20 cellular contexts compared by ENCODE assay signal in genomic region chr1:3248416-3249141, GRCh38.
DNase-seq lines count a peak whose midpoint lies in the region; ATAC-seq, FAIRE-seq and TF ChIP-seq lines count a peak whose summit lies in the region.
"Had no signal": no experiment of that assay in that cellular context is flagged by ENCODE, and none has a peak within 500 bp of the region (broad histone marks: within the 10 kb centered on the region; RNA-seq: fewer than 3 reads in every experiment).

No MANE protein-coding gene starts in this region.

- no peaks in the 10 kb centered on the region for H3K27me3 Mint-ChIP-seq in brain

- no peak for FAIRE-seq in pancreas (lab: Jason Lieb, UNC)
- FAIRE-seq: A549, GM19239 had no signal

- peak overlapping the region in 3 of 4 donors; percentile 16 to 68 (median 54) for H3K27ac ChIP-seq in pancreas
- no peak overlapping the region for H3K27ac ChIP-seq in uterus
- no peak overlapping the region for H3K27ac ChIP-seq in tibial artery
- no peak overlapping the region for H3K27ac ChIP-seq in sigmoid colon
- H3K27ac ChIP-seq: A549 had no signal

- H3K9me3 Mint-ChIP-seq in brain, result peaks cover 0 to 2% (median 0%) of the 10 kb centered on the region in 5 experiments

- H3K4me3 Mint-ChIP-seq in brain, result peak overlapping the region in 4 of 5 experiments; percentile 28 to 73 (median 64)
- H3K4me3 Mint-ChIP-seq: IgD-negative memory B cell had no signal

- 60 to 69% methylated on average over 27 of the region's 27 CpGs for WGBS in pancreas, 2 donors
- WGBS in sigmoid colon, 2 donors, result 67 to 78% methylated on average over 27 of the region's 27 CpGs

- DNase-seq in HEK293T (ENCODE audit: extremely low spot score), result peak; percentile 61
- DNase-seq in left kidney (ENCODE audit: low read depth, low spot score), result peak; percentile 70
- DNase-seq in pancreas, result peak in 1 of 6 donors; percentile 38
- no peak for DNase-seq in uterus
- no peak for DNase-seq in AG08396 (ENCODE audit: low spot score)
- DNase-seq in tibial artery, result no peak
- no peak for DNase-seq in sigmoid colon
- DNase-seq: C1 segment of cervical spinal cord, DMS 273 treated with DMSO at 0.1 percent for 48 hours, H7, Kasumi-1, MM.1S, NCI-H187, NCI-H345, NCI-H526 treated with DMSO at 0.1 percent for 48 hours, SHP77 treated with DMSO at 0.1 percent for 48 hours had no signal

- no peaks in the 10 kb centered on the region for H3K9me3 ChIP-seq in pancreas
- H3K9me3 ChIP-seq in uterus, result no peaks in the 10 kb centered on the region
- no peaks in the 10 kb centered on the region for H3K9me3 ChIP-seq in tibial artery
- H3K9me3 ChIP-seq in sigmoid colon, result no peaks in the 10 kb centered on the region
- H3K9me3 ChIP-seq: A549 had no signal

- H3K4me1 ChIP-seq in pancreas, result peaks cover 12 to 18% (median 14%) of the 10 kb centered on the region in 3 donors
- H3K4me1 ChIP-seq in uterus, result no peaks in the 10 kb centered on the region
- H3K4me1 ChIP-seq in tibial artery, result peaks cover 0 to 33% (median 12%) of the 10 kb centered on the region in 4 donors
- peaks cover 0 to 14% (median 6%) of the 10 kb centered on the region in 4 donors for H3K4me1 ChIP-seq in sigmoid colon
- H3K4me1 ChIP-seq: A549 had no signal

- intact Hi-C loops in pancreas (cut with DNase I) (no loop called here), uterus (cut with DNase I; ENCODE audit: low total_unique reads) (no loop called here), tibial artery (cut with DNase I; ENCODE audit: low total_unique reads) (loop anchor here (10.0 kb wide), 1 partner anchor 774 kb away; the partner anchor contains the start of gene PLCH2), sigmoid colon (cut with DNase I) (no loop called here)

- no peaks in the 10 kb centered on the region for H3K36me3 ChIP-seq in pancreas
- H3K36me3 ChIP-seq in uterus, result no peaks in the 10 kb centered on the region
- H3K36me3 ChIP-seq in tibial artery, result peaks cover 0 to 17% (median 14%) of the 10 kb centered on the region in 3 donors
- H3K36me3 ChIP-seq in sigmoid colon, result no peaks in the 10 kb centered on the region

- no peak for ATAC-seq in pancreas
- ATAC-seq: A549 had no signal

- TF ChIP-seq POLR2A in uterus (IDR thresholded peaks at IDR 0.05) (no peak), sigmoid colon (IDR thresholded peaks at IDR 0.05) (no peak)

- peak overlapping the region; percentile 79 to 96 (median 89) for H3K27ac Mint-ChIP-seq in brain
- H3K27ac Mint-ChIP-seq: IgD-negative memory B cell had no signal

- TF ChIP-seq CTCF in brain (conservative IDR thresholded peaks at IDR 0.05) (no peak), pancreas (IDR thresholded peaks at IDR 0.05) (no peak), uterus (IDR thresholded peaks at IDR 0.05) (no peak), tibial artery (IDR thresholded peaks at IDR 0.05) (no peak), sigmoid colon (IDR thresholded peaks at IDR 0.05) (no peak)

- H3K4me3 ChIP-seq in pancreas (no peak overlapping the region), uterus (no peak overlapping the region), tibial artery (no peak overlapping the region), sigmoid colon (no peak overlapping the region)
- H3K4me3 ChIP-seq: A549 had no signal

- H3K4me1 Mint-ChIP-seq in brain, result peaks cover 71% of the 10 kb centered on the region

- H3K27me3 ChIP-seq in pancreas (no peaks in the 10 kb centered on the region), uterus (peaks cover 0 to 7% of the 10 kb centered on the region in 2 donors), tibial artery (no peaks in the 10 kb centered on the region), sigmoid colon (peaks cover 18 to 94% (median 71%) of the 10 kb centered on the region in 3 donors)

- CTCF ChIA-PET in HEK293T (lab: Yijun Ruan, JAX), result interaction anchor here (0.6 kb wide), 1 partner anchor 75 kb away, joined by 3 read pairs; no protein-coding TSS in a partner anchor

- H3K36me3 Mint-ChIP-seq in brain, result no peaks in the 10 kb centered on the region
- H3K36me3 Mint-ChIP-seq: IgD-negative memory B cell had no signal

- no peak for TF ChIP-seq EP300 in sigmoid colon (IDR thresholded peaks at IDR 0.05)

- POLR2A ChIA-PET in HEK293T (lab: Yijun Ruan, JAX), result no interaction called here

TF ChIP-seq in HEK293T, 16 proteins besides CTCF, POLR2A, EP300 and RAD21:
- TF ChIP-seq SUZ12 (IDR thresholded peaks at IDR 0.05), result no peak
- 0 out of 2 replicates have a peak, but pooled peaks have one; percentile 37 for TF ChIP-seq LEF1 (IDR thresholded peaks at IDR 0.05; ENCODE audit: borderline replicate concordance)
- TF ChIP-seq FOXA1 (IDR thresholded peaks at IDR 0.05), result no peak
- TF ChIP-seq ELF4 (IDR thresholded peaks at IDR 0.05), result no peak
- TF ChIP-seq FOXK2 (IDR thresholded peaks at IDR 0.05), result no peak
- TF ChIP-seq ARNT (IDR thresholded peaks at IDR 0.05), result no peak
- no peak for TF ChIP-seq TARDBP (IDR thresholded peaks at IDR 0.05)
- TF ChIP-seq NFRKB (IDR thresholded peaks at IDR 0.05), result no peak
- TF ChIP-seq HDGF (IDR thresholded peaks at IDR 0.05; ENCODE audit: borderline replicate concordance), result no peak
- TF ChIP-seq FOXM1 (IDR thresholded peaks at IDR 0.05; ENCODE audit: borderline replicate concordance), result no peak
- TF ChIP-seq PKNOX1 (IDR thresholded peaks at IDR 0.05), result peak; percentile 91
- no peak for TF ChIP-seq BHLHE40 (IDR thresholded peaks at IDR 0.05; ENCODE audit: borderline replicate concordance)
- TF ChIP-seq L3MBTL2 (conservative IDR thresholded peaks at IDR 0.05), result no peak
- no peak for TF ChIP-seq SP1 (IDR thresholded peaks at IDR 0.05)
- no peak for TF ChIP-seq ZNF384 (IDR thresholded peaks at IDR 0.05)
- TF ChIP-seq CTBP1 (IDR thresholded peaks at IDR 0.05; ENCODE audit: borderline replicate concordance), result peak; percentile 84; the same call in 1 of the 2 replicates

Comparison
In these comparisons a context has a peak if more than half of its experiments do, and no peak if none do; other contexts are left out.
1. DNase-seq: peak in HEK293T (single experiment) and left kidney (single experiment); none in uterus (0 of 2), AG08396 (single experiment), tibial artery (0 of 2) and sigmoid colon (single experiment).
2. H3K27ac ChIP-seq: peak in pancreas (3 of 4); none in uterus (0 of 2), tibial artery (0 of 2) and sigmoid colon (0 of 4).